ENCODE assay signal across 1 cellular context in the genomic region with DNA sequence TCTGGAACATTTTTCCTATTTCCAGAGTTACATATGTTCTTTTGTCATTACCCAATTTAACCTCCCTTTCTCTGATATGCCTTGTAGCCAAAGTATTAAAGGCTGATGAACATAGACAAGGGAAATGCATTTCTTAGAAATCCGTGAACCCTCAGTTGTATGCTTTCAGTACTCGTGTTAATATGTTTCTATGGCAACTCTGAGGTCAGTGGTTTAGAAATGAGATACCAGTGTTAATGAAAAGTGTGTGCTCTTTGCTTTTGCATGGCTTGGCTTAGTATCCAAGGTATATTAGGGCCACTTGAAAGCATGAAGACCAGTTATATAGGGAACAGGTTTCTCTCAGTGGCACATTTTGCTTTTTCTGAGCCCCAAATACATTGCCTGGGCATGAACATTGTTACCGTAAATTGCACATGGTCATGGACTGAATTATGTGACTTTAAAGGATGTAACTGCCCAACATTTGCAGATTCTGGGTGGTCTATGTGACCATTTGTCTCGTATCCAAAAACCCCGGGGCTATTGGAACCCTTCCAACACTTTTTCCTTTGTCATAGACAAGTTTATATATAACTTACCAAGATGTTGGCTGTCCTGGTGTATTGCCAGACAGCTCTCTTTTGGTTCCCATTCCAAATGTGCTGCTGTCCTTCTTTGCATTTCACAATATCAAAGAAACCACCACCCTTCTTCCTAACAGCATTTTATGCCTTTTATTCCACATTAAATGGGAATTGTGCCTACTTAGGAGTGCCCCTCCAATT.
TF ChIP-seq lines count a peak whose summit lies in the region.

No MANE protein-coding gene starts in this region.

TF ChIP-seq in A549, 52 proteins besides CTCF, POLR2A, EP300 and RAD21 (continued from another document):
- TF ChIP-seq SMC3 (IDR thresholded peaks at IDR 0.05) (no peak), ESRRA (IDR thresholded peaks at IDR 0.05; ENCODE audit: borderline replicate concordance, low read length) (no peak), CEBPB (IDR thresholded peaks at IDR 0.05) (no peak), NPAS2 (CRISPR knock-in tag; IDR thresholded peaks at IDR 0.05; ENCODE audit: borderline replicate concordance) (no peak), EHF (CRISPR knock-in tag; IDR thresholded peaks at IDR 0.05) (no peak), ZSCAN20 (CRISPR knock-in tag; IDR thresholded peaks at IDR 0.05) (no peak), POLR2AphosphoS2 (conservative IDR thresholded peaks at IDR 0.05; ENCODE audit: low read length) (no peak), CHD2 (IDR thresholded peaks at IDR 0.05; ENCODE audit: low read length, partially characterized antibody) (no peak), TFCP2L1 (CRISPR knock-in tag; IDR thresholded peaks at IDR 0.05) (no peak), EHMT2 (IDR thresholded peaks at IDR 0.05; ENCODE audit: low read depth) (no peak)
- TF ChIP-seq, protein P1, sequence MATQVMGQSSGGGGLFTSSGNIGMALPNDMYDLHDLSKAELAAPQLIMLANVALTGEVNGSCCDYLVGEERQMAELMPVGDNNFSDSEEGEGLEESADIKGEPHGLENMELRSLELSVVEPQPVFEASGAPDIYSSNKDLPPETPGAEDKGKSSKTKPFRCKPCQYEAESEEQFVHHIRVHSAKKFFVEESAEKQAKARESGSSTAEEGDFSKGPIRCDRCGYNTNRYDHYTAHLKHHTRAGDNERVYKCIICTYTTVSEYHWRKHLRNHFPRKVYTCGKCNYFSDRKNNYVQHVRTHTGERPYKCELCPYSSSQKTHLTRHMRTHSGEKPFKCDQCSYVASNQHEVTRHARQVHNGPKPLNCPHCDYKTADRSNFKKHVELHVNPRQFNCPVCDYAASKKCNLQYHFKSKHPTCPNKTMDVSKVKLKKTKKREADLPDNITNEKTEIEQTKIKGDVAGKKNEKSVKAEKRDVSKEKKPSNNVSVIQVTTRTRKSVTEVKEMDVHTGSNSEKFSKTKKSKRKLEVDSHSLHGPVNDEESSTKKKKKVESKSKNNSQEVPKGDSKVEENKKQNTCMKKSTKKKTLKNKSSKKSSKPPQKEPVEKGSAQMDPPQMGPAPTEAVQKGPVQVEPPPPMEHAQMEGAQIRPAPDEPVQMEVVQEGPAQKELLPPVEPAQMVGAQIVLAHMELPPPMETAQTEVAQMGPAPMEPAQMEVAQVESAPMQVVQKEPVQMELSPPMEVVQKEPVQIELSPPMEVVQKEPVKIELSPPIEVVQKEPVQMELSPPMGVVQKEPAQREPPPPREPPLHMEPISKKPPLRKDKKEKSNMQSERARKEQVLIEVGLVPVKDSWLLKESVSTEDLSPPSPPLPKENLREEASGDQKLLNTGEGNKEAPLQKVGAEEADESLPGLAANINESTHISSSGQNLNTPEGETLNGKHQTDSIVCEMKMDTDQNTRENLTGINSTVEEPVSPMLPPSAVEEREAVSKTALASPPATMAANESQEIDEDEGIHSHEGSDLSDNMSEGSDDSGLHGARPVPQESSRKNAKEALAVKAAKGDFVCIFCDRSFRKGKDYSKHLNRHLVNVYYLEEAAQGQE (IDR thresholded peaks at IDR 0.05): no peak
- TF ChIP-seq, protein P2, sequence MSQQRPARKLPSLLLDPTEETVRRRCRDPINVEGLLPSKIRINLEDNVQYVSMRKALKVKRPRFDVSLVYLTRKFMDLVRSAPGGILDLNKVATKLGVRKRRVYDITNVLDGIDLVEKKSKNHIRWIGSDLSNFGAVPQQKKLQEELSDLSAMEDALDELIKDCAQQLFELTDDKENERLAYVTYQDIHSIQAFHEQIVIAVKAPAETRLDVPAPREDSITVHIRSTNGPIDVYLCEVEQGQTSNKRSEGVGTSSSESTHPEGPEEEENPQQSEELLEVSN (IDR thresholded peaks at IDR 0.05; ENCODE audit: borderline replicate concordance, low read depth): no peak
- TF ChIP-seq, protein P3, sequence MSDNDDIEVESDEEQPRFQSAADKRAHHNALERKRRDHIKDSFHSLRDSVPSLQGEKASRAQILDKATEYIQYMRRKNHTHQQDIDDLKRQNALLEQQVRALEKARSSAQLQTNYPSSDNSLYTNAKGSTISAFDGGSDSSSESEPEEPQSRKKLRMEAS (IDR thresholded peaks at IDR 0.05): no peak
